1 cellular context compared by ENCODE assay signal in genomic region chr1:150507912-150508864, GRCh38.
TF ChIP-seq lines count a peak whose summit lies in the region.

Gene ECM1, plus strand, starts transcription at chr1:150508109. Its CDS starts 101 bp downstream, at chr1:150508210.

TF ChIP-seq in GM12878, 131 proteins besides CTCF, POLR2A, EP300 and RAD21 (continued from another document):
- TF ChIP-seq, protein P1, sequence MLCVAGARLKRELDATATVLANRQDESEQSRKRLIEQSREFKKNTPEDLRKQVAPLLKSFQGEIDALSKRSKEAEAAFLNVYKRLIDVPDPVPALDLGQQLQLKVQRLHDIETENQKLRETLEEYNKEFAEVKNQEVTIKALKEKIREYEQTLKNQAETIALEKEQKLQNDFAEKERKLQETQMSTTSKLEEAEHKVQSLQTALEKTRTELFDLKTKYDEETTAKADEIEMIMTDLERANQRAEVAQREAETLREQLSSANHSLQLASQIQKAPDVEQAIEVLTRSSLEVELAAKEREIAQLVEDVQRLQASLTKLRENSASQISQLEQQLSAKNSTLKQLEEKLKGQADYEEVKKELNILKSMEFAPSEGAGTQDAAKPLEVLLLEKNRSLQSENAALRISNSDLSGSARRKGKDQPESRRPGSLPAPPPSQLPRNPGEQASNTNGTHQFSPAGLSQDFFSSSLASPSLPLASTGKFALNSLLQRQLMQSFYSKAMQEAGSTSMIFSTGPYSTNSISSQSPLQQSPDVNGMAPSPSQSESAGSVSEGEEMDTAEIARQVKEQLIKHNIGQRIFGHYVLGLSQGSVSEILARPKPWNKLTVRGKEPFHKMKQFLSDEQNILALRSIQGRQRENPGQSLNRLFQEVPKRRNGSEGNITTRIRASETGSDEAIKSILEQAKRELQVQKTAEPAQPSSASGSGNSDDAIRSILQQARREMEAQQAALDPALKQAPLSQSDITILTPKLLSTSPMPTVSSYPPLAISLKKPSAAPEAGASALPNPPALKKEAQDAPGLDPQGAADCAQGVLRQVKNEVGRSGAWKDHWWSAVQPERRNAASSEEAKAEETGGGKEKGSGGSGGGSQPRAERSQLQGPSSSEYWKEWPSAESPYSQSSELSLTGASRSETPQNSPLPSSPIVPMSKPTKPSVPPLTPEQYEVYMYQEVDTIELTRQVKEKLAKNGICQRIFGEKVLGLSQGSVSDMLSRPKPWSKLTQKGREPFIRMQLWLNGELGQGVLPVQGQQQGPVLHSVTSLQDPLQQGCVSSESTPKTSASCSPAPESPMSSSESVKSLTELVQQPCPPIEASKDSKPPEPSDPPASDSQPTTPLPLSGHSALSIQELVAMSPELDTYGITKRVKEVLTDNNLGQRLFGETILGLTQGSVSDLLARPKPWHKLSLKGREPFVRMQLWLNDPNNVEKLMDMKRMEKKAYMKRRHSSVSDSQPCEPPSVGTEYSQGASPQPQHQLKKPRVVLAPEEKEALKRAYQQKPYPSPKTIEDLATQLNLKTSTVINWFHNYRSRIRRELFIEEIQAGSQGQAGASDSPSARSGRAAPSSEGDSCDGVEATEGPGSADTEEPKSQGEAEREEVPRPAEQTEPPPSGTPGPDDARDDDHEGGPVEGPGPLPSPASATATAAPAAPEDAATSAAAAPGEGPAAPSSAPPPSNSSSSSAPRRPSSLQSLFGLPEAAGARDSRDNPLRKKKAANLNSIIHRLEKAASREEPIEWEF (IDR thresholded peaks at IDR 0.05; ENCODE audit: insufficient replicate concordance, low read depth, low read length), result no peak
- TF ChIP-seq CBX3 (IDR thresholded peaks at IDR 0.05; ENCODE audit: borderline replicate concordance, low read depth), result no peak
- no peak for TF ChIP-seq IKZF2 (IDR thresholded peaks at IDR 0.05)
- no peak for TF ChIP-seq CREM (IDR thresholded peaks at IDR 0.05; ENCODE audit: low read depth)
- no peak for TF ChIP-seq SIN3A (IDR thresholded peaks at IDR 0.05; ENCODE audit: low read depth, low read length)
- no peak for TF ChIP-seq SUPT20H (IDR thresholded peaks at IDR 0.05; ENCODE audit: borderline replicate concordance, control insufficient read depth, low read depth, low read length)
